Comparison of ENCODE assay signal across 1 cellular context in genomic region chrX:12967711-12968465, GRCh38.
TF ChIP-seq lines count a peak whose summit lies in the region.

No MANE protein-coding gene starts in this region.

TF ChIP-seq in WTC11, 78 proteins besides CTCF, POLR2A, EP300 and RAD21:
- TF ChIP-seq PREB (CRISPR knock-in tag; IDR thresholded peaks at IDR 0.05; ENCODE audit: borderline replicate concordance) (no peak), ZNF121 (CRISPR knock-in tag; IDR thresholded peaks at IDR 0.05) (no peak), CDX4 (CRISPR knock-in tag; IDR thresholded peaks at IDR 0.05; ENCODE audit: borderline replicate concordance) (no peak), GRHL2 (CRISPR knock-in tag; IDR thresholded peaks at IDR 0.05; ENCODE audit: insufficient replicate concordance, severe bottlenecking) (no peak), TP53 (CRISPR knock-in tag; IDR thresholded peaks at IDR 0.05) (no peak), ZNF263 (CRISPR knock-in tag; IDR thresholded peaks at IDR 0.05; ENCODE audit: low read depth) (no peak), ELF4 (CRISPR knock-in tag; IDR thresholded peaks at IDR 0.05; ENCODE audit: low read depth) (no peak), NFYB (CRISPR knock-in tag; conservative IDR thresholded peaks at IDR 0.05; ENCODE audit: low read depth) (no peak), ZNF396 (CRISPR knock-in tag; IDR thresholded peaks at IDR 0.05; ENCODE audit: borderline replicate concordance) (no peak), GTF2I (CRISPR knock-in tag; conservative IDR thresholded peaks at IDR 0.05) (no peak), CREM (CRISPR knock-in tag; IDR thresholded peaks at IDR 0.05) (no peak), PRDM15 (CRISPR knock-in tag; IDR thresholded peaks at IDR 0.05) (no peak), CBFB (CRISPR knock-in tag; IDR thresholded peaks at IDR 0.05; ENCODE audit: low read depth) (no peak), TEAD1 (CRISPR knock-in tag; IDR thresholded peaks at IDR 0.05) (no peak), FOXK1 (CRISPR knock-in tag; IDR thresholded peaks at IDR 0.05) (no peak), STAT6 (CRISPR knock-in tag; conservative IDR thresholded peaks at IDR 0.05; ENCODE audit: low read depth) (no peak), ESRRA (CRISPR knock-in tag; IDR thresholded peaks at IDR 0.05; ENCODE audit: borderline replicate concordance) (no peak), SP1 (CRISPR knock-in tag; conservative IDR thresholded peaks at IDR 0.05) (no peak), ZNF232 (CRISPR knock-in tag; IDR thresholded peaks at IDR 0.05) (no peak), E2F5 (CRISPR knock-in tag; IDR thresholded peaks at IDR 0.05) (no peak)
